Comparison of ENCODE assay signal across 1 cellular context in the genomic region with DNA sequence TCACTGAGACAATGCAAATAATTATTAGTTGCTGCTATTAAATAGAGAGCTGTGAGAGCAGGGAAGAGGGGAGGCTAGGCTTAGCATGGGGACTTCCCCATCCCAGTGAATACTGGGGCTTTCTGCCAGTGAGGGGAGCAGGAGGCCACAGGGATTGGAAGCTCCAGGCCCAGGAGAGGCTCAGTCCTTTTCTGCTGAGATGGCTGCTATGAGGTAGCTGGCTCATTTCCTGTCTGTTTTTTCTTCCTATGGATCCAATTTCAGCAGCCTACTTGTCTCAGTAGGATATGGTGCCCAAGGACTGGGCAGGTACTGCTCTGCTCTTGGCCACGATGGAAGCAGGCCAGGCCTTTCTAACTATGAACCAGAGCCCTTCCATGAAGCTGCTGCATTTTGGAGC.
TF ChIP-seq lines count a peak whose summit lies in the region.

No MANE protein-coding gene starts in this region.

TF ChIP-seq in endothelial cell of umbilical vein, 7 proteins besides CTCF, POLR2A, EP300 and RAD21:
- TF ChIP-seq FOS (IDR thresholded peaks at IDR 0.05; ENCODE audit: borderline replicate concordance, insufficient read depth, low read length) (no peak), JUN (IDR thresholded peaks at IDR 0.05; ENCODE audit: borderline replicate concordance, insufficient read depth, insufficient read length, low read depth) (no peak), EZH2 (IDR thresholded peaks at IDR 0.05; ENCODE audit: borderline replicate concordance, low read depth, low read length, severe bottlenecking) (no peak), POLR2AphosphoS5 (IDR thresholded peaks at IDR 0.05; ENCODE audit: insufficient read depth, low read depth, low read length) (no peak), MYC (IDR thresholded peaks at IDR 0.05; ENCODE audit: low read depth, low read length) (no peak), GATA2 (IDR thresholded peaks at IDR 0.05; ENCODE audit: insufficient read depth, insufficient read length, low read depth, low read length) (no peak)
- TF ChIP-seq, protein P1, sequence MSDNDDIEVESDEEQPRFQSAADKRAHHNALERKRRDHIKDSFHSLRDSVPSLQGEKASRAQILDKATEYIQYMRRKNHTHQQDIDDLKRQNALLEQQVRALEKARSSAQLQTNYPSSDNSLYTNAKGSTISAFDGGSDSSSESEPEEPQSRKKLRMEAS (IDR thresholded peaks at IDR 0.05; ENCODE audit: insufficient read depth, insufficient read length), result no peak
